In the genomic region with DNA sequence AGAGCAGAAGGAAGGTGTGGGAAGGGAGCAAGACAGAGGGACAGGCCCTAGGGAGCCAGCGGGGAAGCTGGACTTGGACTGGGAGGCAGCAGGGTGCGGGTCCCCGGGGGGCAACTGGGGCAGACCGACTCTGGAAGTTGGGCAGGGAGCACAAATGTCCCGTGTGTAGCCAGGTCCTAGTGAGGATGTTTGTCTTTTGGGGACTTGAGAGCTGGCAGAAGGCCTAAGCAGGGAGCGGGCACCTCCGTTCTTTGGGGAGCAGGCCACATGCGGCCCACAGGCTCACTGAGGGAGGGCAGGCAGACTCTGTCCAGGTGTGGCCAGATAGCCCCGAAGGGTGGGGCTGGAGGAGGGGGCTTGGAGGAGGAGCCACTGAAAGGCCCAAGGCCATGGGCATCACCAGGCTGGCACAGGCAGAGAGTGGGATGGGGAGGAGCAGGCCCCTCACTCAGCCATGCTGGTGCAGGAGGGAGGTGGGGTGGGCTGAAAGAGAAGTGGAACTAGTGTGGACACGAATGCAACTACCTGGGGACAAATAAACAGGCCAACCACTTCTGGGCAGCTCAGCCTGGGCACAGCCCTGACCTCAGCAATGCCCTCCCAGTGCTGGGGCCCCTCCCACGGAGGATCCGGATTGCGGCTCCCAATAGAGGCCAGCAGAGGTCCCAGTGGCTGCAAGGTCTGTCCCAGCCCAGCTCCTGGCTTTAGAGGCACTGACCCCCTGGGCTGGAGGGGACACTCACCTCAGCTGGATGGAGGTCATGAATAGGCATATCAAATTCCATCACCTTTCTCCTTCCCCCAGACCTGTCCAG, we compare ENCODE assay signal across 1 cellular context.
TF ChIP-seq lines count a peak whose summit lies in the region.

No MANE protein-coding gene starts in this region.

TF ChIP-seq in K562, 482 proteins besides CTCF, POLR2A, EP300 and RAD21 (continues in another document):
- TF ChIP-seq RBM22 (IDR thresholded peaks at IDR 0.05; ENCODE audit: low read depth, low read length, poor library complexity, severe bottlenecking) = no peak
- no peak; the same call in 1 of the 2 replicates for TF ChIP-seq ZNF280B (CRISPR knock-in tag; IDR thresholded peaks at IDR 0.05)
- TF ChIP-seq, protein P1, sequence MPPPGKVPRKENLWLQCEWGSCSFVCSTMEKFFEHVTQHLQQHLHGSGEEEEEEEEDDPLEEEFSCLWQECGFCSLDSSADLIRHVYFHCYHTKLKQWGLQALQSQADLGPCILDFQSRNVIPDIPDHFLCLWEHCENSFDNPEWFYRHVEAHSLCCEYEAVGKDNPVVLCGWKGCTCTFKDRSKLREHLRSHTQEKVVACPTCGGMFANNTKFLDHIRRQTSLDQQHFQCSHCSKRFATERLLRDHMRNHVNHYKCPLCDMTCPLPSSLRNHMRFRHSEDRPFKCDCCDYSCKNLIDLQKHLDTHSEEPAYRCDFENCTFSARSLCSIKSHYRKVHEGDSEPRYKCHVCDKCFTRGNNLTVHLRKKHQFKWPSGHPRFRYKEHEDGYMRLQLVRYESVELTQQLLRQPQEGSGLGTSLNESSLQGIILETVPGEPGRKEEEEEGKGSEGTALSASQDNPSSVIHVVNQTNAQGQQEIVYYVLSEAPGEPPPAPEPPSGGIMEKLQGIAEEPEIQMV (tag; conservative IDR thresholded peaks at IDR 0.05; ENCODE audit: low read depth) = no peak
- TF ChIP-seq ZBTB7A (IDR thresholded peaks at IDR 0.05; ENCODE audit: borderline replicate concordance, control insufficient read depth, low read depth, low read length) = 0 out of 2 replicates have a peak, but pooled peaks have one; percentile 7
- TF ChIP-seq MLLT1 (IDR thresholded peaks at IDR 0.05) = no peak
- TF ChIP-seq TAF15 (IDR thresholded peaks at IDR 0.05; ENCODE audit: low read depth, low read length) = no peak
- no peak for TF ChIP-seq PRPF4 (IDR thresholded peaks at IDR 0.05; ENCODE audit: insufficient read depth, low read depth, low read length, poor library complexity, severe bottlenecking)
- TF ChIP-seq NCOA2 (IDR thresholded peaks at IDR 0.05; ENCODE audit: partially characterized antibody in 2 of 2) = no peak
- TF ChIP-seq RBM17 (IDR thresholded peaks at IDR 0.05; ENCODE audit: borderline replicate concordance, low read depth, low read length) = no peak
- peak; percentile 18; the same call in 1 of the 2 replicates for TF ChIP-seq ZNF263 (CRISPR knock-in tag; IDR thresholded peaks at IDR 0.05; ENCODE audit: borderline replicate concordance)
- no peak for TF ChIP-seq NFIC (IDR thresholded peaks at IDR 0.05)
- no peak for TF ChIP-seq ZNF384 (IDR thresholded peaks at IDR 0.05; ENCODE audit: low read depth, low read length)
- TF ChIP-seq FOXP1 (CRISPR knock-in tag; IDR thresholded peaks at IDR 0.05) = 0 out of 2 replicates have a peak, but pooled peaks have one; percentile 32
- no peak for TF ChIP-seq RCOR1 (IDR thresholded peaks at IDR 0.05; ENCODE audit: borderline replicate concordance in 1 of 2, low read depth in 2 of 2, low read length in 2 of 2)
- TF ChIP-seq ESRRB (CRISPR knock-in tag; IDR thresholded peaks at IDR 0.05; ENCODE audit: borderline replicate concordance) = 0 out of 2 replicates have a peak, but pooled peaks have one; percentile 32
- no peak for TF ChIP-seq SIN3B (IDR thresholded peaks at IDR 0.05; ENCODE audit: low read depth)
- peak; percentile 29; the same call in 1 of the 2 replicates for TF ChIP-seq STAG1 (CRISPR knock-in tag; IDR thresholded peaks at IDR 0.05; ENCODE audit: borderline replicate concordance)
- peak; percentile 59; the same call in 1 of the 2 replicates for TF ChIP-seq HNRNPL (IDR thresholded peaks at IDR 0.05; ENCODE audit: low read depth, low read length)
- peak; percentile 47; the same call in 1 of the 2 replicates for TF ChIP-seq CEBPG (CRISPR knock-in tag; IDR thresholded peaks at IDR 0.05)
- no peak for TF ChIP-seq CEBPG (tag; conservative IDR thresholded peaks at IDR 0.05 in 1 of 2, IDR thresholded peaks at IDR 0.05 in 1 of 2)
- no peak for TF ChIP-seq NEUROD1 (IDR thresholded peaks at IDR 0.05; ENCODE audit: borderline replicate concordance, low read depth, low read length, partially characterized antibody)
- TF ChIP-seq, protein P2, sequence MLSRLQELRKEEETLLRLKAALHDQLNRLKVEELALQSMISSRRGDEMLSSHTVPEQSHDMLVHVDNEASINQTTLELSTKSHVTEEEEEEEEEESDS (CRISPR knock-in tag; IDR thresholded peaks at IDR 0.05) = no peak
- TF ChIP-seq LCOR (CRISPR knock-in tag; IDR thresholded peaks at IDR 0.05) = no peak
- TF ChIP-seq, protein P3, sequence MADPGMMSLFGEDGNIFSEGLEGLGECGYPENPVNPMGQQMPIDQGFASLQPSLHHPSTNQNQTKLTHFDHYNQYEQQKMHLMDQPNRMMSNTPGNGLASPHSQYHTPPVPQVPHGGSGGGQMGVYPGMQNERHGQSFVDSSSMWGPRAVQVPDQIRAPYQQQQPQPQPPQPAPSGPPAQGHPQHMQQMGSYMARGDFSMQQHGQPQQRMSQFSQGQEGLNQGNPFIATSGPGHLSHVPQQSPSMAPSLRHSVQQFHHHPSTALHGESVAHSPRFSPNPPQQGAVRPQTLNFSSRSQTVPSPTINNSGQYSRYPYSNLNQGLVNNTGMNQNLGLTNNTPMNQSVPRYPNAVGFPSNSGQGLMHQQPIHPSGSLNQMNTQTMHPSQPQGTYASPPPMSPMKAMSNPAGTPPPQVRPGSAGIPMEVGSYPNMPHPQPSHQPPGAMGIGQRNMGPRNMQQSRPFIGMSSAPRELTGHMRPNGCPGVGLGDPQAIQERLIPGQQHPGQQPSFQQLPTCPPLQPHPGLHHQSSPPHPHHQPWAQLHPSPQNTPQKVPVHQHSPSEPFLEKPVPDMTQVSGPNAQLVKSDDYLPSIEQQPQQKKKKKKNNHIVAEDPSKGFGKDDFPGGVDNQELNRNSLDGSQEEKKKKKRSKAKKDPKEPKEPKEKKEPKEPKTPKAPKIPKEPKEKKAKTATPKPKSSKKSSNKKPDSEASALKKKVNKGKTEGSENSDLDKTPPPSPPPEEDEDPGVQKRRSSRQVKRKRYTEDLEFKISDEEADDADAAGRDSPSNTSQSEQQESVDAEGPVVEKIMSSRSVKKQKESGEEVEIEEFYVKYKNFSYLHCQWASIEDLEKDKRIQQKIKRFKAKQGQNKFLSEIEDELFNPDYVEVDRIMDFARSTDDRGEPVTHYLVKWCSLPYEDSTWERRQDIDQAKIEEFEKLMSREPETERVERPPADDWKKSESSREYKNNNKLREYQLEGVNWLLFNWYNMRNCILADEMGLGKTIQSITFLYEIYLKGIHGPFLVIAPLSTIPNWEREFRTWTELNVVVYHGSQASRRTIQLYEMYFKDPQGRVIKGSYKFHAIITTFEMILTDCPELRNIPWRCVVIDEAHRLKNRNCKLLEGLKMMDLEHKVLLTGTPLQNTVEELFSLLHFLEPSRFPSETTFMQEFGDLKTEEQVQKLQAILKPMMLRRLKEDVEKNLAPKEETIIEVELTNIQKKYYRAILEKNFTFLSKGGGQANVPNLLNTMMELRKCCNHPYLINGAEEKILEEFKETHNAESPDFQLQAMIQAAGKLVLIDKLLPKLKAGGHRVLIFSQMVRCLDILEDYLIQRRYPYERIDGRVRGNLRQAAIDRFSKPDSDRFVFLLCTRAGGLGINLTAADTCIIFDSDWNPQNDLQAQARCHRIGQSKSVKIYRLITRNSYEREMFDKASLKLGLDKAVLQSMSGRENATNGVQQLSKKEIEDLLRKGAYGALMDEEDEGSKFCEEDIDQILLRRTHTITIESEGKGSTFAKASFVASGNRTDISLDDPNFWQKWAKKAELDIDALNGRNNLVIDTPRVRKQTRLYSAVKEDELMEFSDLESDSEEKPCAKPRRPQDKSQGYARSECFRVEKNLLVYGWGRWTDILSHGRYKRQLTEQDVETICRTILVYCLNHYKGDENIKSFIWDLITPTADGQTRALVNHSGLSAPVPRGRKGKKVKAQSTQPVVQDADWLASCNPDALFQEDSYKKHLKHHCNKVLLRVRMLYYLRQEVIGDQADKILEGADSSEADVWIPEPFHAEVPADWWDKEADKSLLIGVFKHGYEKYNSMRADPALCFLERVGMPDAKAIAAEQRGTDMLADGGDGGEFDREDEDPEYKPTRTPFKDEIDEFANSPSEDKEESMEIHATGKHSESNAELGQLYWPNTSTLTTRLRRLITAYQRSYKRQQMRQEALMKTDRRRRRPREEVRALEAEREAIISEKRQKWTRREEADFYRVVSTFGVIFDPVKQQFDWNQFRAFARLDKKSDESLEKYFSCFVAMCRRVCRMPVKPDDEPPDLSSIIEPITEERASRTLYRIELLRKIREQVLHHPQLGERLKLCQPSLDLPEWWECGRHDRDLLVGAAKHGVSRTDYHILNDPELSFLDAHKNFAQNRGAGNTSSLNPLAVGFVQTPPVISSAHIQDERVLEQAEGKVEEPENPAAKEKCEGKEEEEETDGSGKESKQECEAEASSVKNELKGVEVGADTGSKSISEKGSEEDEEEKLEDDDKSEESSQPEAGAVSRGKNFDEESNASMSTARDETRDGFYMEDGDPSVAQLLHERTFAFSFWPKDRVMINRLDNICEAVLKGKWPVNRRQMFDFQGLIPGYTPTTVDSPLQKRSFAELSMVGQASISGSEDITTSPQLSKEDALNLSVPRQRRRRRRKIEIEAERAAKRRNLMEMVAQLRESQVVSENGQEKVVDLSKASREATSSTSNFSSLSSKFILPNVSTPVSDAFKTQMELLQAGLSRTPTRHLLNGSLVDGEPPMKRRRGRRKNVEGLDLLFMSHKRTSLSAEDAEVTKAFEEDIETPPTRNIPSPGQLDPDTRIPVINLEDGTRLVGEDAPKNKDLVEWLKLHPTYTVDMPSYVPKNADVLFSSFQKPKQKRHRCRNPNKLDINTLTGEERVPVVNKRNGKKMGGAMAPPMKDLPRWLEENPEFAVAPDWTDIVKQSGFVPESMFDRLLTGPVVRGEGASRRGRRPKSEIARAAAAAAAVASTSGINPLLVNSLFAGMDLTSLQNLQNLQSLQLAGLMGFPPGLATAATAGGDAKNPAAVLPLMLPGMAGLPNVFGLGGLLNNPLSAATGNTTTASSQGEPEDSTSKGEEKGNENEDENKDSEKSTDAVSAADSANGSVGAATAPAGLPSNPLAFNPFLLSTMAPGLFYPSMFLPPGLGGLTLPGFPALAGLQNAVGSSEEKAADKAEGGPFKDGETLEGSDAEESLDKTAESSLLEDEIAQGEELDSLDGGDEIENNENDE (IDR thresholded peaks at IDR 0.05; ENCODE audit: low read depth, low read length) = no peak
- peak; percentile 36 for TF ChIP-seq HMGN3 (IDR thresholded peaks at IDR 0.05; ENCODE audit: borderline replicate concordance, extremely low read depth, insufficient read length, low read depth, low read length)
- TF ChIP-seq ZNF212 (CRISPR knock-in tag; IDR thresholded peaks at IDR 0.05) = no peak
- TF ChIP-seq ELK3 (CRISPR knock-in tag; IDR thresholded peaks at IDR 0.05) = no peak
- peak in 1 of 2 experiments; percentile 56; a peak in 1 of 4 replicates for TF ChIP-seq FOXA3 (CRISPR knock-in tag; conservative IDR thresholded peaks at IDR 0.05 in 1 of 2, IDR thresholded peaks at IDR 0.05 in 1 of 2)
- peak in 1 of 2 experiments; percentile 54; a peak in 1 of 4 replicates for TF ChIP-seq TEAD1 (CRISPR knock-in tag; IDR thresholded peaks at IDR 0.05)
- peak; percentile 64; the same call in 1 of the 2 replicates for TF ChIP-seq MED1 (CRISPR knock-in tag; IDR thresholded peaks at IDR 0.05; ENCODE audit: borderline replicate concordance)
- TF ChIP-seq POLR2G (IDR thresholded peaks at IDR 0.05; ENCODE audit: low read depth, low read length) = peak; percentile 36; the same call in 1 of the 2 replicates
- peak; percentile 53; the same call in 1 of the 2 replicates for TF ChIP-seq ZNF143 (CRISPR knock-in tag; IDR thresholded peaks at IDR 0.05)
- no peak for TF ChIP-seq BRCA1 (IDR thresholded peaks at IDR 0.05)
- peak; percentile 69; the same call in 1 of the 2 replicates for TF ChIP-seq BRCA1 (CRISPR knock-in tag; IDR thresholded peaks at IDR 0.05)
- TF ChIP-seq MYC (IDR thresholded peaks at IDR 0.05; ENCODE audit: low read depth, low read length) = no peak
- TF ChIP-seq MYC (CRISPR knock-in tag; IDR thresholded peaks at IDR 0.05; ENCODE audit: borderline replicate concordance, low read depth) = peak; percentile 28; the same call in 1 of the 2 replicates
- TF ChIP-seq IRF2 (CRISPR knock-in tag; IDR thresholded peaks at IDR 0.05) = peak; percentile 64; the same call in 1 of the 2 replicates
- 0 out of 2 replicates have a peak, but pooled peaks have one; percentile 18 for TF ChIP-seq CAMTA2 (CRISPR knock-in tag; conservative IDR thresholded peaks at IDR 0.05)
- TF ChIP-seq JUN (IDR thresholded peaks at IDR 0.05; ENCODE audit: borderline replicate concordance, low read depth, low read length) = no peak
- 0 out of 2 replicates have a peak, but pooled peaks have one; percentile 28 for TF ChIP-seq JUN (CRISPR knock-in tag; IDR thresholded peaks at IDR 0.05; ENCODE audit: borderline replicate concordance)
- peak; percentile 0 for TF ChIP-seq HNRNPLL (IDR thresholded peaks at IDR 0.05; ENCODE audit: low read depth, low read length, poor library complexity, severe bottlenecking)
- no peak for TF ChIP-seq FOXK2 (conservative IDR thresholded peaks at IDR 0.05 in 1 of 2, IDR thresholded peaks at IDR 0.05 in 1 of 2; ENCODE audit: low read depth in 2 of 2)
- TF ChIP-seq ETV6 (IDR thresholded peaks at IDR 0.05; ENCODE audit: borderline replicate concordance in 1 of 2, low read depth in 2 of 2, low read length in 1 of 2) = no peak
- no peak for TF ChIP-seq ETV6 (CRISPR knock-in tag; IDR thresholded peaks at IDR 0.05; ENCODE audit: borderline replicate concordance)
